ENCODE assay signal across 8 cellular contexts in genomic region chr21:39313457-39314154, GRCh38. TPM values are rescaled to one million over a fixed set of nuclear protein-coding genes. Genes with fewer than 3 reads are reported as not detected.
A peak's percentile ranks its signal among the peaks of the same experiment; 100 is the strongest.
DNase-seq lines count a peak whose midpoint lies in the region; ATAC-seq and TF ChIP-seq lines count a peak whose summit lies in the region.

Gene BRWD1 (minus strand): TSS chr21:39313632. CDS start chr21:39313491, 141 bp downstream.

- peak; percentile 76 for TF ChIP-seq POLR2A in erythroblast (IDR thresholded peaks at IDR 0.05; ENCODE audit: low read length)

- DNase-seq in COLO668 (lab: John Stamatoyannopoulos, UW; ENCODE audit: unreplicated experiment) (peak; percentile 97), HT1080 (ENCODE audit: low read depth) (peak; percentile 77), OCI-LY7 (ENCODE audit: low spot score) (peak; percentile 93), activated T-cell treated with anti-CD3 and anti-CD28 coated beads for 4 hours (peak; percentile 67), erythroblast (lab: John Stamatoyannopoulos, UW) (peak; percentile 96 to 97)
- peak; percentile 57 to 61 for DNase-seq in stimulated activated CD8-positive, alpha-beta memory T cell treated with anti-CD3 and anti-CD28 coated beads, Interleukin-7, amount 100 ng/mL, for 1 hour (ENCODE audit: low read depth in 2 of 2)

- no peaks in the 10 kb centered on the region for H3K27me3 ChIP-seq in mucosa of stomach (ENCODE audit: control insufficient read depth, insufficient read depth, low read length)

- H2AFZ ChIP-seq in OCI-LY7 (ENCODE audit: low read length): peak within 1 kb of the TSS; percentile 74

- H3K36me3 ChIP-seq in OCI-LY7 (ENCODE audit: insufficient read depth, low read length) (peaks cover 33% of the 10 kb centered on the region), mucosa of stomach (ENCODE audit: control insufficient read depth, insufficient read depth, low read length) (no peaks in the 10 kb centered on the region)

- peak; percentile 52 for TF ChIP-seq CTCF in OCI-LY7 (conservative IDR thresholded peaks at IDR 0.05; ENCODE audit: low read length)

- no TSS peak for BruUV-seq in OCI-LY7 (replicated peaks; lab: Mats Ljungman, UMichigan)

- H3K9ac ChIP-seq in mucosa of stomach (ENCODE audit: low read length): peak within 1 kb of the TSS; percentile 98

- POLR2A ChIA-PET in OCI-LY7 (lab: Charles Lee): interaction anchor here (0.7 to 7.6 kb wide), 6 partner anchors 16 to 130 kb away, joined by 3 to 50 read pairs (median 4); partner anchors contain the start of genes HMGN1 and PSMG1

- ATAC-seq in GM19463 (IDR thresholded peaks at IDR 0.05; ENCODE audit: unreplicated experiment): peak; percentile 49

- H3K27ac ChIP-seq in OCI-LY7 (ENCODE audit: low read depth, low read length, poor library complexity, severe bottlenecking): peak within 1 kb of the TSS; percentile 90

- CTCF ChIA-PET in OCI-LY7 (lab: Charles Lee; ENCODE audit: unreplicated experiment): interaction anchor here (0.6 to 1.1 kb wide), 4 partner anchors 48 to 1846 kb away, joined by 3 to 9 read pairs (median 3); no protein-coding TSS in a partner anchor

- H3K9me3 ChIP-seq in OCI-LY7 (ENCODE audit: low read length): no peaks in the 10 kb centered on the region
- H3K9me3 ChIP-seq in mucosa of stomach (ENCODE audit: control insufficient read depth, low read length): no peaks in the 10 kb centered on the region

- H3K4me1 ChIP-seq in OCI-LY7 (ENCODE audit: insufficient read depth, low read length, poor library complexity, severe bottlenecking): peaks cover 52% of the 10 kb centered on the region
- peaks cover 25% of the 10 kb centered on the region for H3K4me1 ChIP-seq in mucosa of stomach (ENCODE audit: control insufficient read depth, insufficient read depth, low read length)

- H3K9me2 ChIP-seq in OCI-LY7 (ENCODE audit: insufficient read depth, low read length): no peaks in the 10 kb centered on the region

- H3K79me2 ChIP-seq in OCI-LY7 (ENCODE audit: insufficient read depth, low read depth, low read length): peaks cover 37% of the 10 kb centered on the region

- H4K20me1 ChIP-seq in OCI-LY7 (ENCODE audit: insufficient read depth, low read length): peaks cover 9% of the 10 kb centered on the region

- H3K4me3 ChIP-seq in OCI-LY7 (ENCODE audit: low read depth, low read length, poor library complexity, severe bottlenecking) (peak within 1 kb of the TSS; percentile 87), mucosa of stomach (ENCODE audit: low read length) (peak within 1 kb of the TSS; percentile 97)

- peak within 1 kb of the TSS; percentile 97 for H3K4me2 ChIP-seq in OCI-LY7 (ENCODE audit: low read length)

- intact Hi-C loops in OCI-LY7 (cut with micrococcal nuclease; ENCODE audit: unreplicated experiment): loop anchor here (1.0 kb wide), 2 partner anchors 35 to 75 kb away; no protein-coding TSS in a partner anchor

RNA-seq across cellular contexts. Expression of gene BRWD1, which starts in this region (rescaled TPM):
- 12.6 and 14.6 TPM in 2 replicates for total RNA-seq in HT1080 (2014; rRNA removed; shearing (Covaris generic))
- polyA plus RNA-seq in HT1080 (2015; cell fraction: cytosol; rRNA removed): 14.6 and 17.0 TPM in 2 replicates
- polyA plus RNA-seq in HT1080 (2015; cell fraction: nucleus; rRNA removed): 18.4 and 19.4 TPM in 2 replicates
- 39.1 and 53.2 TPM in 2 replicates for total RNA-seq in OCI-LY7 (2014; rRNA removed; shearing (Covaris generic))
- total RNA-seq in OCI-LY7 (2022): 61.7 and 68.6 TPM in 2 replicates

Comparison
In these comparisons a context has a peak if more than half of its experiments do, and no peak if none do; other contexts are left out.
1. Peak in every context shown above with its lines: DNase-seq, ATAC-seq, H3K4me3 ChIP-seq and H3K27ac ChIP-seq.